In genomic region chr14:77023001-77023996, GRCh38 we compare ENCODE assay signal across 8 cellular contexts. TPM values are rescaled to one million over a fixed set of nuclear protein-coding genes. Genes with fewer than 3 reads are reported as not detected.
DNase-seq lines count a peak whose midpoint lies in the region; FAIRE-seq and TF ChIP-seq lines count a peak whose summit lies in the region.

No MANE protein-coding gene starts in this region.

- H3K79me1 ChIP-seq in H1 (ENCODE audit: low read depth, low read length): peaks cover 2% of the 10 kb centered on the region; the same call in 1 of the 2 replicates

- intact Hi-C loops in uterus (cut with DNase I; ENCODE audit: low total_unique reads): no loop called here

- TF ChIP-seq EP300 in H1 (IDR thresholded peaks at IDR 0.05; ENCODE audit: borderline replicate concordance in 1 of 2, low read depth in 2 of 2, low read length in 2 of 2): no peak

- FAIRE-seq in H1 (lab: Jason Lieb, UNC): no peak

- H3K23me2 ChIP-seq in H1 (ENCODE audit: low read depth, low read length): peaks cover 20% of the 10 kb centered on the region

- peak overlapping the region; percentile 7 for H4K5ac ChIP-seq in H1 (ENCODE audit: insufficient read length, low read depth, low read length)

- TF ChIP-seq POLR2A in H1 (IDR thresholded peaks at IDR 0.05; ENCODE audit: control extremely low read depth in 1 of 2, low read depth in 2 of 2, low read length in 2 of 2) (no peak; a peak in 1 of 3 replicates), uterus (IDR thresholded peaks at IDR 0.05) (no peak)

- peaks cover 0 to 18% (median 3%) of the 10 kb centered on the region in 4 experiments; a peak in 1 of 8 replicates for H3K36me3 ChIP-seq in H1 (ENCODE audit: control insufficient read depth in 2 of 4, insufficient read depth in 4 of 4, low read length in 3 of 4)
- H3K36me3 ChIP-seq in muscle layer of duodenum (ENCODE audit: control insufficient read depth in 1 of 2, insufficient read depth in 2 of 2, low read length in 2 of 2): peaks cover 0 to 6% of the 10 kb centered on the region in 2 donors
- H3K36me3 ChIP-seq in uterus: no peaks in the 10 kb centered on the region

- H2BK20ac ChIP-seq in H1 (ENCODE audit: low read length): peak overlapping the region; percentile 77; the same call in 1 of the 2 replicates

- H3K9me3 ChIP-seq in H1 (ENCODE audit: insufficient read depth in 2 of 2, low read depth in 1 of 2, low read length in 1 of 2) (no peaks in the 10 kb centered on the region), muscle layer of duodenum (ENCODE audit: control insufficient read depth in 1 of 2, low read length in 2 of 2) (no peaks in the 10 kb centered on the region), uterus (no peaks in the 10 kb centered on the region)

- H3K4ac ChIP-seq in H1 (replicated peaks; ENCODE audit: insufficient read length, low read depth, low read length): peak overlapping the region; percentile 40

- no peak overlapping the region for H2BK120ac ChIP-seq in H1 (replicated peaks; ENCODE audit: low read depth, low read length)

- peak overlapping the region; percentile 80; the same call in 1 of the 2 replicates for H3K18ac ChIP-seq in H1 (ENCODE audit: extremely low read depth, low read length)

- H4K20me1 ChIP-seq in H1 (replicated peaks in 1 of 2; ENCODE audit: control insufficient read depth in 1 of 2, insufficient read depth in 2 of 2, low read length in 2 of 2): peaks cover 5 to 14% of the 10 kb centered on the region in 2 experiments

- peak overlapping the region in 1 of 4 experiments; percentile 86; a peak in 4 of 8 replicates for H3K4me3 ChIP-seq in H1 (ENCODE audit: extremely low read depth in 1 of 4, insufficient read depth in 2 of 4, low read depth in 3 of 4, low read length in 4 of 4)
- peak overlapping the region; percentile 40 to 85 for H3K4me3 ChIP-seq in muscle layer of duodenum (ENCODE audit: low read depth in 1 of 2, low read length in 2 of 2)
- H3K4me3 ChIP-seq in uterus: peak overlapping the region; percentile 7 to 89

- H3K79me2 ChIP-seq in H1 (ENCODE audit: control insufficient read depth in 1 of 2, insufficient read depth in 2 of 2, low read length in 2 of 2): peaks cover 12 to 34% of the 10 kb centered on the region in 2 experiments

- H2AK5ac ChIP-seq in H1 (ENCODE audit: low read depth, low read length): peak overlapping the region; percentile 29; the same call in 1 of the 2 replicates

- 0 out of 2 replicates have a peak overlapping the region, but pooled peaks have one; percentile 90 for H2BK15ac ChIP-seq in H1 (ENCODE audit: low read length)

- peak in 2 of 3 experiments; percentile 18 to 42; a peak in 3 of 4 replicates for TF ChIP-seq CTCF in H1 (IDR thresholded peaks at IDR 0.05; ENCODE audit: control extremely low read depth in 1 of 3, insufficient read depth in 1 of 3, low read depth in 1 of 3, low read length in 3 of 3)
- peak in 2 of 4 experiments; percentile 57 to 61 for TF ChIP-seq CTCF in uterus (IDR thresholded peaks at IDR 0.05)

- no peak overlapping the region for H2AFZ ChIP-seq in H1 (ENCODE audit: low read length)

- H3K27me3 ChIP-seq in H1 (replicated peaks in 1 of 4; ENCODE audit: control insufficient read depth in 3 of 4, extremely low read depth in 1 of 4, insufficient read depth in 3 of 4, low read length in 3 of 4) (peaks cover 0 to 5% (median 3%) of the 10 kb centered on the region in 4 experiments; a peak in 5 of 7 replicates), muscle layer of duodenum (ENCODE audit: low read depth, low read length) (no peaks in the 10 kb centered on the region), uterus (no peaks in the 10 kb centered on the region)

- DNase-seq in activated T-cell treated with anti-CD3 and anti-CD28 coated beads for 24 hours (ENCODE audit: low read depth) (peak; percentile 41), activated T-cell treated with anti-CD3 and anti-CD28 coated beads for 4 hours (no peak), SHP77 (lab: John Stamatoyannopoulos, UW) (peak; percentile 40 to 56), H1 (ENCODE audit: low read depth in 1 of 2, low spot score in 2 of 2) (peak in 1 of 2 experiments; percentile 51), uterus (peak; percentile 76 to 82), foreskin melanocyte (no peak), Ammon's horn (ENCODE audit: low spot score) (no peak)

- POLR2A ChIA-PET in H1 (lab: Charles Lee; ENCODE audit: partially characterized antibody): interaction anchor here (0.6 to 10.9 kb wide), 21 partner anchors 10 to 147 kb away, joined by 3 to 92 read pairs (median 5); no protein-coding TSS in a partner anchor

- H3K9ac ChIP-seq in H1 (replicated peaks in 1 of 4; ENCODE audit: extremely low read depth in 1 of 4, low read depth in 3 of 4, low read length in 3 of 4): no peak overlapping the region; a peak in 1 of 7 replicates

- peak overlapping the region; percentile 88 for H2BK12ac ChIP-seq in H1 (ENCODE audit: low read depth, low read length)

- no peak overlapping the region for H3K23ac ChIP-seq in H1 (ENCODE audit: insufficient read length)

- H3K14ac ChIP-seq in H1 (ENCODE audit: insufficient read length): no peak overlapping the region

- no peak overlapping the region for H4K8ac ChIP-seq in H1 (ENCODE audit: extremely low read depth, insufficient read depth, low read length)

- peak overlapping the region; percentile 68 to 97 for H3K4me2 ChIP-seq in H1 (ENCODE audit: insufficient read depth in 1 of 2, low read depth in 2 of 2, low read length in 2 of 2)

- peak overlapping the region; percentile 66 for H2BK5ac ChIP-seq in H1 (ENCODE audit: low read depth, low read length)

- 59% methylated on average over 17 of the region's 17 CpGs; no CpG with 5 or more reads in 1 of the 2 experiments for WGBS in H1 (ENCODE audit: extremely low coverage in 1 of 2, insufficient coverage in 1 of 2, insufficient read length in 1 of 2, insufficient replicate concordance in 2 of 2, low coverage in 1 of 2, low lambda C conversion rate in 2 of 2, missing lambda C conversion rate in 1 of 2), 2 experiments

- no peak overlapping the region for H3K56ac ChIP-seq in H1 (replicated peaks; ENCODE audit: insufficient read length, low read depth, low read length)

- no peak overlapping the region for H4K91ac ChIP-seq in H1 (replicated peaks; ENCODE audit: insufficient read length, low read length)

- CTCF ChIA-PET in H1 (lab: Charles Lee; ENCODE audit: partially characterized antibody): interaction anchor here (0.6 to 25.2 kb wide), 33 partner anchors 9 to 155 kb away, joined by 3 to 280 read pairs (median 6); no protein-coding TSS in a partner anchor

- H3K27ac ChIP-seq in H1 (ENCODE audit: low read depth, low read length) (peak overlapping the region; percentile 35; the same call in 1 of the 2 replicates), muscle layer of duodenum (ENCODE audit: low read length) (peak overlapping the region; percentile 87), uterus (peak overlapping the region; percentile 93 to 100)

- peaks cover 12 to 26% (median 19%) of the 10 kb centered on the region in 4 experiments for H3K4me1 ChIP-seq in H1 (replicated peaks in 1 of 4; ENCODE audit: control insufficient read depth in 3 of 4, insufficient read depth in 4 of 4, low read length in 3 of 4)
- peaks cover 6 to 37% of the 10 kb centered on the region in 2 donors for H3K4me1 ChIP-seq in muscle layer of duodenum (ENCODE audit: control insufficient read depth in 1 of 2, insufficient read depth in 2 of 2, low read length in 2 of 2)
- H3K4me1 ChIP-seq in uterus: peaks cover 0 to 15% of the 10 kb centered on the region in 2 donors

- peak; percentile 47 to 53 for TF ChIP-seq RAD21 in H1 (IDR thresholded peaks at IDR 0.05 in 1 of 2, conservative IDR thresholded peaks at IDR 0.05 in 1 of 2; ENCODE audit: low read depth in 2 of 2, low read length in 2 of 2)

TF ChIP-seq in H1, 55 proteins besides CTCF, POLR2A, EP300 and RAD21:
- TF ChIP-seq RFX5 (IDR thresholded peaks at IDR 0.05; ENCODE audit: borderline replicate concordance, low read depth, low read length) (no peak), TBP (IDR thresholded peaks at IDR 0.05; ENCODE audit: low read depth, low read length) (no peak), BACH1 (IDR thresholded peaks at IDR 0.05; ENCODE audit: low read length) (no peak; the same call in 1 of the 2 replicates), FOSL1 (IDR thresholded peaks at IDR 0.05; ENCODE audit: insufficient read depth, low read depth, low read length) (no peak), EZH2 (IDR thresholded peaks at IDR 0.05; ENCODE audit: low read depth, low read length, severe bottlenecking) (no peak)
TF ChIP-seq in H1: peak in this region for 0.

RNA-seq across cellular contexts. Expression of gene IRF2BPL, which starts 5.2 kb away (rescaled TPM):
- total RNA-seq in H1 (2021; fragmentation: NEBNext Ultra II Directional; extraction: Animal tissue kit (Norgen Biotek cat#: 25700)): 57.0 and 59.6 TPM in 2 replicates
- polyA plus RNA-seq in H1 (2011; rRNA removed): 18.8 and 32.1 TPM in 2 replicates
- 22.0 TPM for polyA plus RNA-seq in H1 (2011; cell fraction: cytosol; rRNA removed)
- 27.5 TPM for polyA plus RNA-seq in H1 (2011; cell fraction: nucleus; rRNA removed)
- 36.5 to 43.3 TPM (median 39.3 TPM) in 4 replicates for polyA plus RNA-seq in H1 (2012, experiment 1 of 2)
- polyA plus RNA-seq in H1 (2012, experiment 2 of 2): 26.8 TPM
- 21.9 TPM for polyA plus RNA-seq in H1 (2013, experiment 1 of 2)
- 22.6 TPM for polyA plus RNA-seq in H1 (2013, experiment 2 of 2)
- polyA minus RNA-seq in H1 (2011; rRNA and poly(A)+ RNA removed): 7.7 and 12.6 TPM in 2 replicates
- polyA minus RNA-seq in H1 (2011; cell fraction: cytosol; rRNA and poly(A)+ RNA removed): 47.4 TPM
- polyA minus RNA-seq in H1 (2011; cell fraction: nucleus; rRNA and poly(A)+ RNA removed): 25.9 TPM
- 10 to 100 TPM; 15.6 to 60.8 (median 36.6) TPM for total RNA-seq in uterus

Comparison
In these comparisons a context has a peak if more than half of its experiments do, and no peak if none do; other contexts are left out.
1. DNase-seq: peak in activated T-cell treated with anti-CD3 and anti-CD28 coated beads for 24 hours (single experiment), SHP77 (2 of 2) and uterus (2 of 2); none in activated T-cell treated with anti-CD3 and anti-CD28 coated beads for 4 hours (single experiment), foreskin melanocyte (single experiment) and Ammon's horn (single experiment).
2. H3K27ac ChIP-seq: peak in every context shown above with its lines; median percentile 96 in uterus; 87 in muscle layer of duodenum; 35 in H1.